1 cellular context compared by ENCODE assay signal in the genomic region with DNA sequence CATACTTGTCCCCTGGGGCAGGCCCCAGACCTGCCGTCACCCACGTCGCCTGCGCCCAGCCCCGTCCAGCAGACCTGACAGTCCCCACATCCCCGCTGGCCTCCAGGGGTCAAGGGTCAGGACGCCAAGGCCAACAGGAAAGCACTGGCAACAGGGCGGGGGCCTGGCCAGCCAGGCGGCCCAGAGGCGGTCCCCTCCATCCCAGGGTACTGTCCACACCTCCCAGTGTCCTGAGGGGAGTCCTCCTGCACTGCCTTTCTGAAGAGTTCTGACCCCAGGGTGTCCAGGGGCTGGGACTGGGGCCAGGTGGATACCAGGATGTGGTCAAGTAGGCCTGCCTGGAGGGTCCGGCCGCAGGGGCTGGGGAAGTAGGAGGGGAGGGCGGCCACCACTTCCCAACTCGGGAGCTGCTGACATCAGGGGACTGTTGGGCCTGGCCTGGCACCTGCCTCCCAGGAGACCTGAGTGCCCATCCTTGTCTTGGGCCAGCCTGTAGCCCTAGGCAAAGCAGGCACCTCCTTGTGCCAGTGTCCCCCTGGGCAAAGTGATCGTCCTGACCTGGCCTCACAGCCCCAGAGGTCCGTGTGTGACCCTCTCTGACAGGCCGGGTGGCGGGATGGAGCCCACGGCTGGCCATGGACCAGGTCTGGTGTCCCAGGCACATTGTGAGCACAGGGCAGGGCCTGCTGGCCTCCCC.
A peak's percentile ranks its signal among the peaks of the same experiment; 100 is the strongest.
TF ChIP-seq lines count a peak whose summit lies in the region.

No MANE protein-coding gene starts in this region.

TF ChIP-seq in HepG2, 621 proteins besides CTCF, POLR2A, EP300 and RAD21 (continued from another document and continues in another):
- TF ChIP-seq, protein P1, sequence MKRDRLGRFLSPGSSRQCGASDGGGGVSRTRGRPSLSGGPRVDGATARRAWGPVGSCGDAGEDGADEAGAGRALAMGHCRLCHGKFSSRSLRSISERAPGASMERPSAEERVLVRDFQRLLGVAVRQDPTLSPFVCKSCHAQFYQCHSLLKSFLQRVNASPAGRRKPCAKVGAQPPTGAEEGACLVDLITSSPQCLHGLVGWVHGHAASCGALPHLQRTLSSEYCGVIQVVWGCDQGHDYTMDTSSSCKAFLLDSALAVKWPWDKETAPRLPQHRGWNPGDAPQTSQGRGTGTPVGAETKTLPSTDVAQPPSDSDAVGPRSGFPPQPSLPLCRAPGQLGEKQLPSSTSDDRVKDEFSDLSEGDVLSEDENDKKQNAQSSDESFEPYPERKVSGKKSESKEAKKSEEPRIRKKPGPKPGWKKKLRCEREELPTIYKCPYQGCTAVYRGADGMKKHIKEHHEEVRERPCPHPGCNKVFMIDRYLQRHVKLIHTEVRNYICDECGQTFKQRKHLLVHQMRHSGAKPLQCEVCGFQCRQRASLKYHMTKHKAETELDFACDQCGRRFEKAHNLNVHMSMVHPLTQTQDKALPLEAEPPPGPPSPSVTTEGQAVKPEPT (CRISPR knock-in tag; IDR thresholded peaks at IDR 0.05; ENCODE audit: low read depth) = no peak
- no peak for TF ChIP-seq ELF4 (CRISPR knock-in tag; IDR thresholded peaks at IDR 0.05; ENCODE audit: borderline replicate concordance)
- TF ChIP-seq ZSCAN12 (CRISPR knock-in tag; IDR thresholded peaks at IDR 0.05) = no peak
- TF ChIP-seq KLF13 (CRISPR knock-in tag; IDR thresholded peaks at IDR 0.05) = no peak
- no peak for TF ChIP-seq ZNF33B (CRISPR knock-in tag; IDR thresholded peaks at IDR 0.05)
- TF ChIP-seq, protein P2, sequence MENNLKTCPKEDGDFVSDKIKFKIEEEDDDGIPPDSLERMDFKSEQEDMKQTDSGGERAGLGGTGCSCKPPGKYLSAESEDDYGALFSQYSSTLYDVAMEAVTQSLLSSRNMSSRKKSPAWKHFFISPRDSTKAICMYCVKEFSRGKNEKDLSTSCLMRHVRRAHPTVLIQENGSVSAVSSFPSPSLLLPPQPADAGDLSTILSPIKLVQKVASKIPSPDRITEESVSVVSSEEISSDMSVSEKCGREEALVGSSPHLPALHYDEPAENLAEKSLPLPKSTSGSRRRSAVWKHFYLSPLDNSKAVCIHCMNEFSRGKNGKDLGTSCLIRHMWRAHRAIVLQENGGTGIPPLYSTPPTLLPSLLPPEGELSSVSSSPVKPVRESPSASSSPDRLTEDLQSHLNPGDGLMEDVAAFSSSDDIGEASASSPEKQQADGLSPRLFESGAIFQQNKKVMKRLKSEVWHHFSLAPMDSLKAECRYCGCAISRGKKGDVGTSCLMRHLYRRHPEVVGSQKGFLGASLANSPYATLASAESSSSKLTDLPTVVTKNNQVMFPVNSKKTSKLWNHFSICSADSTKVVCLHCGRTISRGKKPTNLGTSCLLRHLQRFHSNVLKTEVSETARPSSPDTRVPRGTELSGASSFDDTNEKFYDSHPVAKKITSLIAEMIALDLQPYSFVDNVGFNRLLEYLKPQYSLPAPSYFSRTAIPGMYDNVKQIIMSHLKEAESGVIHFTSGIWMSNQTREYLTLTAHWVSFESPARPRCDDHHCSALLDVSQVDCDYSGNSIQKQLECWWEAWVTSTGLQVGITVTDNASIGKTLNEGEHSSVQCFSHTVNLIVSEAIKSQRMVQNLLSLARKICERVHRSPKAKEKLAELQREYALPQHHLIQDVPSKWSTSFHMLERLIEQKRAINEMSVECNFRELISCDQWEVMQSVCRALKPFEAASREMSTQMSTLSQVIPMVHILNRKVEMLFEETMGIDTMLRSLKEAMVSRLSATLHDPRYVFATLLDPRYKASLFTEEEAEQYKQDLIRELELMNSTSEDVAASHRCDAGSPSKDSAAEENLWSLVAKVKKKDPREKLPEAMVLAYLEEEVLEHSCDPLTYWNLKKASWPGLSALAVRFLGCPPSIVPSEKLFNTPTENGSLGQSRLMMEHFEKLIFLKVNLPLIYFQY (CRISPR knock-in tag; IDR thresholded peaks at IDR 0.05; ENCODE audit: borderline replicate concordance) = peak; percentile 68; the same call in 1 of the 2 replicates
- no peak for TF ChIP-seq ZNF3 (CRISPR knock-in tag; IDR thresholded peaks at IDR 0.05)
- peak; percentile 64; the same call in 1 of the 2 replicates for TF ChIP-seq KDM3A (CRISPR knock-in tag; IDR thresholded peaks at IDR 0.05; ENCODE audit: low read depth)
- no peak for TF ChIP-seq CREB1 (IDR thresholded peaks at IDR 0.05)
- no peak for TF ChIP-seq CREB1 (CRISPR knock-in tag; IDR thresholded peaks at IDR 0.05)
- TF ChIP-seq, protein P3, sequence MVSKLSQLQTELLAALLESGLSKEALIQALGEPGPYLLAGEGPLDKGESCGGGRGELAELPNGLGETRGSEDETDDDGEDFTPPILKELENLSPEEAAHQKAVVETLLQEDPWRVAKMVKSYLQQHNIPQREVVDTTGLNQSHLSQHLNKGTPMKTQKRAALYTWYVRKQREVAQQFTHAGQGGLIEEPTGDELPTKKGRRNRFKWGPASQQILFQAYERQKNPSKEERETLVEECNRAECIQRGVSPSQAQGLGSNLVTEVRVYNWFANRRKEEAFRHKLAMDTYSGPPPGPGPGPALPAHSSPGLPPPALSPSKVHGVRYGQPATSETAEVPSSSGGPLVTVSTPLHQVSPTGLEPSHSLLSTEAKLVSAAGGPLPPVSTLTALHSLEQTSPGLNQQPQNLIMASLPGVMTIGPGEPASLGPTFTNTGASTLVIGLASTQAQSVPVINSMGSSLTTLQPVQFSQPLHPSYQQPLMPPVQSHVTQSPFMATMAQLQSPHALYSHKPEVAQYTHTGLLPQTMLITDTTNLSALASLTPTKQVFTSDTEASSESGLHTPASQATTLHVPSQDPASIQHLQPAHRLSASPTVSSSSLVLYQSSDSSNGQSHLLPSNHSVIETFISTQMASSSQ (IDR thresholded peaks at IDR 0.05; ENCODE audit: low read depth) = peak; percentile 12; the same call in 1 of the 2 replicates
- TF ChIP-seq, protein P3 (CRISPR knock-in tag; IDR thresholded peaks at IDR 0.05; ENCODE audit: borderline replicate concordance) = 0 out of 2 replicates have a peak, but pooled peaks have one; percentile 48
- TF ChIP-seq ZNF562 (CRISPR knock-in tag; IDR thresholded peaks at IDR 0.05; ENCODE audit: borderline replicate concordance) = no peak
- TF ChIP-seq, protein P4, sequence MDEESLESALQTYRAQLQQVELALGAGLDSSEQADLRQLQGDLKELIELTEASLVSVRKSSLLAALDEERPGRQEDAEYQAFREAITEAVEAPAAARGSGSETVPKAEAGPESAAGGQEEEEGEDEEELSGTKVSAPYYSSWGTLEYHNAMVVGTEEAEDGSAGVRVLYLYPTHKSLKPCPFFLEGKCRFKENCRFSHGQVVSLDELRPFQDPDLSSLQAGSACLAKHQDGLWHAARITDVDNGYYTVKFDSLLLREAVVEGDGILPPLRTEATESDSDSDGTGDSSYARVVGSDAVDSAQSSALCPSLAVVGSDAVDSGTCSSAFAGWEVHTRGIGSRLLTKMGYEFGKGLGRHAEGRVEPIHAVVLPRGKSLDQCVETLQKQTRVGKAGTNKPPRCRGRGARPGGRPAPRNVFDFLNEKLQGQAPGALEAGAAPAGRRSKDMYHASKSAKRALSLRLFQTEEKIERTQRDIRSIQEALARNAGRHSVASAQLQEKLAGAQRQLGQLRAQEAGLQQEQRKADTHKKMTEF (CRISPR knock-in tag; IDR thresholded peaks at IDR 0.05) = peak; percentile 63; the same call in 1 of the 2 replicates
- TF ChIP-seq, protein P5, sequence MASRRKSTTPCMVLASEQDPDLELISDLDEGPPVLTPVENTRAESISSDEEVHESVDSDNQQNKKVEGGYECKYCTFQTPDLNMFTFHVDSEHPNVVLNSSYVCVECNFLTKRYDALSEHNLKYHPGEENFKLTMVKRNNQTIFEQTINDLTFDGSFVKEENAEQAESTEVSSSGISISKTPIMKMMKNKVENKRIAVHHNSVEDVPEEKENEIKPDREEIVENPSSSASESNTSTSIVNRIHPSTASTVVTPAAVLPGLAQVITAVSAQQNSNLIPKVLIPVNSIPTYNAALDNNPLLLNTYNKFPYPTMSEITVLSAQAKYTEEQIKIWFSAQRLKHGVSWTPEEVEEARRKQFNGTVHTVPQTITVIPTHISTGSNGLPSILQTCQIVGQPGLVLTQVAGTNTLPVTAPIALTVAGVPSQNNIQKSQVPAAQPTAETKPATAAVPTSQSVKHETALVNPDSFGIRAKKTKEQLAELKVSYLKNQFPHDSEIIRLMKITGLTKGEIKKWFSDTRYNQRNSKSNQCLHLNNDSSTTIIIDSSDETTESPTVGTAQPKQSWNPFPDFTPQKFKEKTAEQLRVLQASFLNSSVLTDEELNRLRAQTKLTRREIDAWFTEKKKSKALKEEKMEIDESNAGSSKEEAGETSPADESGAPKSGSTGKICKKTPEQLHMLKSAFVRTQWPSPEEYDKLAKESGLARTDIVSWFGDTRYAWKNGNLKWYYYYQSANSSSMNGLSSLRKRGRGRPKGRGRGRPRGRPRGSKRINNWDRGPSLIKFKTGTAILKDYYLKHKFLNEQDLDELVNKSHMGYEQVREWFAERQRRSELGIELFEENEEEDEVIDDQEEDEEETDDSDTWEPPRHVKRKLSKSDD (CRISPR knock-in tag; IDR thresholded peaks at IDR 0.05; ENCODE audit: low read depth) = peak; percentile 61; the same call in 1 of the 2 replicates
- no peak for TF ChIP-seq ZBTB1 (CRISPR knock-in tag; IDR thresholded peaks at IDR 0.05; ENCODE audit: borderline replicate concordance)
- TF ChIP-seq ZKSCAN8 (CRISPR knock-in tag; IDR thresholded peaks at IDR 0.05; ENCODE audit: borderline replicate concordance) = no peak
- no peak for TF ChIP-seq KMT2B (CRISPR knock-in tag; IDR thresholded peaks at IDR 0.05)
- TF ChIP-seq REPIN1 (CRISPR knock-in tag; IDR thresholded peaks at IDR 0.05; ENCODE audit: borderline replicate concordance, low read depth) = no peak
- TF ChIP-seq SP2 (CRISPR knock-in tag; IDR thresholded peaks at IDR 0.05) = no peak
- TF ChIP-seq ISX (CRISPR knock-in tag; conservative IDR thresholded peaks at IDR 0.05) = no peak
- no peak for TF ChIP-seq ZNF326 (CRISPR knock-in tag; IDR thresholded peaks at IDR 0.05; ENCODE audit: borderline replicate concordance)
- TF ChIP-seq ZEB1 (IDR thresholded peaks at IDR 0.05; ENCODE audit: insufficient replicate concordance, low read depth) = no peak
- TF ChIP-seq IKZF1 (IDR thresholded peaks at IDR 0.05) = no peak
- no peak for TF ChIP-seq HMGA1 (CRISPR knock-in tag; conservative IDR thresholded peaks at IDR 0.05)
- TF ChIP-seq, protein P6, sequence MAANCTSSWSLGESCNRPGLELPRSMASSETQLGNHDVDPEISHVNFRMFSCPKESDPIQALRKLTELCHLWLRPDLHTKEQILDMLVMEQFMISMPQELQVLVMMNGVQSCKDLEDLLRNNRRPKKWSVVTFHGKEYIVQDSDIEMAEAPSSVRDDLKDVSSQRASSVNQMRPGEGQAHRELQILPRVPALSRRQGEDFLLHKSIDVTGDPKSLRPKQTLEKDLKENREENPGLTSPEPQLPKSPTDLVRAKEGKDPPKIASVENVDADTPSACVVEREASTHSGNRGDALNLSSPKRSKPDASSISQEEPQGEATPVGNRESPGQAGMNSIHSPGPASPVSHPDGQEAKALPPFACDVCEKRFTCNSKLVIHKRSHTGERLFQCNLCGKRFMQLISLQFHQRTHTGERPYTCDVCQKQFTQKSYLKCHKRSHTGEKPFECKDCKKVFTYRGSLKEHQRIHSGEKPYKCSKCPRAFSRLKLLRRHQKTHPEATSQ (CRISPR knock-in tag; IDR thresholded peaks at IDR 0.05; ENCODE audit: borderline replicate concordance) = no peak
- no peak for TF ChIP-seq ZNF570 (CRISPR knock-in tag; IDR thresholded peaks at IDR 0.05; ENCODE audit: borderline replicate concordance)
- TF ChIP-seq, protein P7, sequence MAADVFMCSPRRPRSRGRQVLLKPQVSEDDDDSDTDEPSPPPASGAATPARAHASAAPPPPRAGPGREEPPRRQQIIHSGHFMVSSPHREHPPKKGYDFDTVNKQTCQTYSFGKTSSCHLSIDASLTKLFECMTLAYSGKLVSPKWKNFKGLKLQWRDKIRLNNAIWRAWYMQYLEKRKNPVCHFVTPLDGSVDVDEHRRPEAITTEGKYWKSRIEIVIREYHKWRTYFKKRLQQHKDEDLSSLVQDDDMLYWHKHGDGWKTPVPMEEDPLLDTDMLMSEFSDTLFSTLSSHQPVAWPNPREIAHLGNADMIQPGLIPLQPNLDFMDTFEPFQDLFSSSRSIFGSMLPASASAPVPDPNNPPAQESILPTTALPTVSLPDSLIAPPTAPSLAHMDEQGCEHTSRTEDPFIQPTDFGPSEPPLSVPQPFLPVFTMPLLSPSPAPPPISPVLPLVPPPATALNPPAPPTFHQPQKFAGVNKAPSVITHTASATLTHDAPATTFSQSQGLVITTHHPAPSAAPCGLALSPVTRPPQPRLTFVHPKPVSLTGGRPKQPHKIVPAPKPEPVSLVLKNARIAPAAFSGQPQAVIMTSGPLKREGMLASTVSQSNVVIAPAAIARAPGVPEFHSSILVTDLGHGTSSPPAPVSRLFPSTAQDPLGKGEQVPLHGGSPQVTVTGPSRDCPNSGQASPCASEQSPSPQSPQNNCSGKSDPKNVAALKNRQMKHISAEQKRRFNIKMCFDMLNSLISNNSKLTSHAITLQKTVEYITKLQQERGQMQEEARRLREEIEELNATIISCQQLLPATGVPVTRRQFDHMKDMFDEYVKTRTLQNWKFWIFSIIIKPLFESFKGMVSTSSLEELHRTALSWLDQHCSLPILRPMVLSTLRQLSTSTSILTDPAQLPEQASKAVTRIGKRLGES (CRISPR knock-in tag; IDR thresholded peaks at IDR 0.05; ENCODE audit: borderline replicate concordance) = no peak
- TF ChIP-seq SP4 (CRISPR knock-in tag; IDR thresholded peaks at IDR 0.05) = no peak
- TF ChIP-seq SNAPC2 (CRISPR knock-in tag; IDR thresholded peaks at IDR 0.05) = no peak
